12 cellular contexts compared by ENCODE assay signal in the genomic region with DNA sequence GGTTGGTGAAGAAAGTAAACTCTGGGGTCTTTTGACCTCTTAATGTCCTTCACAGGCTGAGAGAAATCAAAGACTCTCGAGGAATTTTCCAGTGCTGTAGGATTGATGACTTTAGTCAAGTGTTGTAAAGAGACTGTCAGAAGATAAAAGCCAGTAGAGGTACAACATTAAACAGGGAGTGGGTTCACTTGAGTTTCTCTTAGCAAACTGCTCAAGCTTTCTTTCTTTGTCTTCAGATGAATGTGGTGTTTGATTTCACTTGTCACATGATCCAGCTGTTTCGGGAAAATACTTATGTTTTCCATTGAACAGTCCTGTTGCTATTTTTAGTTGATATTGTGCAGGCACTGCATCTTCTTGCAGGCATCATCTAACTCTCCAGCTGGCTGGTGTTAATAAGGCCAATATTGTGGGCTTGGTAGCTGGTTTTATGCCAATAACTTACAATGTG. TPM values are rescaled to one million over a fixed set of nuclear protein-coding genes. Genes with fewer than 3 reads are reported as not detected.
A peak's percentile ranks its signal among the peaks of the same experiment; 100 is the strongest.
DNase-seq lines count a peak whose midpoint lies in the region; ATAC-seq, FAIRE-seq and TF ChIP-seq lines count a peak whose summit lies in the region.
"Had no signal": no experiment of that assay in that cellular context is flagged by ENCODE, and none has a peak within 500 bp of the region (broad histone marks: within the 10 kb centered on the region; RNA-seq: fewer than 3 reads in every experiment).

No MANE protein-coding gene starts in this region.

- no peaks in the 10 kb centered on the region for H3K79me2 ChIP-seq in GM23338 (replicated peaks; ENCODE audit: insufficient read depth)

- intact Hi-C loops in colonic mucosa (cut with DNase I): no loop called here
- intact Hi-C loops in pancreas (cut with DNase I): no loop called here
- intact Hi-C loops in dorsolateral prefrontal cortex (cut with DNase I): no loop called here

- peak; percentile 63 for FAIRE-seq in pancreas (lab: Jason Lieb, UNC)

- no peaks in the 10 kb centered on the region for H3K36me3 ChIP-seq in GM23338 (ENCODE audit: insufficient read depth)
- H3K36me3 ChIP-seq in colonic mucosa: no peaks in the 10 kb centered on the region
- H3K36me3 ChIP-seq in pancreas: no peaks in the 10 kb centered on the region

- DNase-seq in GM23338 (ENCODE audit: low spot score) (peak; percentile 20), NCI-H2107 treated with DMSO at 0.1 percent for 48 hours (lab: John Stamatoyannopoulos, UW; ENCODE audit: unreplicated experiment) (peak; percentile 79), colonic mucosa (no peak), pancreas (no peak), immature natural killer cell (no peak), dorsolateral prefrontal cortex (no peak)
- DNase-seq: activated T-cell treated with anti-CD3 and anti-CD28 coated beads, Interleukin-2, amount 50 U/mL, for 24 hours; GDM1; NK-92 treated with Interleukin-12 subunit alpha and Interleukin-12 subunit beta, amount 100 ng/mL, for 24 hours had no signal

- H3K27me3 ChIP-seq in GM23338 (ENCODE audit: insufficient read depth) (no peaks in the 10 kb centered on the region), colonic mucosa (no peaks in the 10 kb centered on the region), pancreas (no peaks in the 10 kb centered on the region), dorsolateral prefrontal cortex (no peaks in the 10 kb centered on the region)

- WGBS in pancreas, 2 donors: 15 to 22% methylated on average over 2 of the region's 2 CpGs

- H3F3A ChIP-seq in GM23338 (replicated peaks; ENCODE audit: low read depth): no peaks in the 10 kb centered on the region

- no peak overlapping the region for H3K4me3 Mint-ChIP-seq in GM23338
- no peak overlapping the region for H3K4me3 Mint-ChIP-seq in immature natural killer cell
- H3K4me3 Mint-ChIP-seq: activated T-cell treated with anti-CD3 and anti-CD28 coated beads, Interleukin-2, amount 50 U/mL, for 24 hours had no signal

- H3K4me2 ChIP-seq in GM23338: no peak overlapping the region

- H2AFZ ChIP-seq in GM23338: peak overlapping the region; percentile 65; the same call in 1 of the 2 replicates

- no peaks in the 10 kb centered on the region for H3K4me1 ChIP-seq in GM23338 (ENCODE audit: insufficient read depth)
- peaks cover 14% of the 10 kb centered on the region for H3K4me1 ChIP-seq in colonic mucosa
- peaks cover 8 to 33% (median 11%) of the 10 kb centered on the region in 3 donors for H3K4me1 ChIP-seq in pancreas

- H3K27ac Mint-ChIP-seq in GM23338: no peak overlapping the region
- no peak overlapping the region for H3K27ac Mint-ChIP-seq in immature natural killer cell
- H3K27ac Mint-ChIP-seq: activated T-cell treated with anti-CD3 and anti-CD28 coated beads, Interleukin-2, amount 50 U/mL, for 24 hours had no signal

- H3K9me2 ChIP-seq in GM23338 (ENCODE audit: insufficient read depth): no peaks in the 10 kb centered on the region

- no peak overlapping the region for H3K27ac ChIP-seq in GM23338 (ENCODE audit: low read depth)
- peak overlapping the region; percentile 46 for H3K27ac ChIP-seq in colonic mucosa
- peak overlapping the region in 1 of 4 donors; percentile 4 for H3K27ac ChIP-seq in pancreas
- peak overlapping the region in 1 of 59 donors; percentile 23 for H3K27ac ChIP-seq in dorsolateral prefrontal cortex

- TF ChIP-seq CTCF in GM23338 (conservative IDR thresholded peaks at IDR 0.05; ENCODE audit: low read depth in 2 of 2) (no peak), colonic mucosa (IDR thresholded peaks at IDR 0.05) (no peak), pancreas (IDR thresholded peaks at IDR 0.05) (no peak), dorsolateral prefrontal cortex (IDR thresholded peaks at IDR 0.05 in 54 of 56, conservative IDR thresholded peaks at IDR 0.05 in 2 of 56; ENCODE audit: low read depth in 1 of 56, partially characterized antibody in 56 of 56) (no peak)

- H3K36me3 Mint-ChIP-seq in GM23338 (ENCODE audit: low read depth) (no peaks in the 10 kb centered on the region), immature natural killer cell (no peaks in the 10 kb centered on the region)

- ATAC-seq in GM23338 (no peak), pancreas (peak in 2 of 4 donors; percentile 46 to 54), GM21723 (IDR thresholded peaks at IDR 0.05; ENCODE audit: unreplicated experiment) (no peak)

- no peak overlapping the region for H3K9ac ChIP-seq in colonic mucosa (ENCODE audit: low read depth in 2 of 2, low read length in 2 of 2)

- H3K27me3 Mint-ChIP-seq in GM23338 (ENCODE audit: insufficient read depth, low read depth, poor library complexity) (no peaks in the 10 kb centered on the region), immature natural killer cell (ENCODE audit: low read depth in 3 of 3) (peaks cover 0 to 3% (median 0%) of the 10 kb centered on the region in 3 donors)
- H3K27me3 Mint-ChIP-seq: activated T-cell treated with anti-CD3 and anti-CD28 coated beads, Interleukin-2, amount 50 U/mL, for 24 hours had no signal

- no peak overlapping the region for H3K4me3 ChIP-seq in GM23338
- no peak overlapping the region for H3K4me3 ChIP-seq in colonic mucosa
- H3K4me3 ChIP-seq in pancreas: no peak overlapping the region
- no peak overlapping the region for H3K4me3 ChIP-seq in dorsolateral prefrontal cortex

- H3K4me1 Mint-ChIP-seq in GM23338 (peaks cover 7% of the 10 kb centered on the region; the same call in 2 of the 3 replicates), immature natural killer cell (peaks cover 41 to 52% of the 10 kb centered on the region in 2 donors)

- H3K9me3 ChIP-seq in colonic mucosa (no peaks in the 10 kb centered on the region), pancreas (no peaks in the 10 kb centered on the region)

- H3K9me3 Mint-ChIP-seq in GM23338 (no peaks in the 10 kb centered on the region), immature natural killer cell (no peaks in the 10 kb centered on the region)
- H3K9me3 Mint-ChIP-seq: activated T-cell treated with anti-CD3 and anti-CD28 coated beads, Interleukin-2, amount 50 U/mL, for 24 hours had no signal

- no peaks in the 10 kb centered on the region for H4K20me1 ChIP-seq in GM23338 (replicated peaks; ENCODE audit: insufficient read depth)

TF ChIP-seq in GM23338, 12 proteins besides CTCF, POLR2A, EP300 and RAD21 (continues in another document):
- TF ChIP-seq REST (IDR thresholded peaks at IDR 0.05; ENCODE audit: unreplicated experiment) (no peak), ETS1 (IDR thresholded peaks at IDR 0.05) (no peak)

RNA-seq across cellular contexts. Expression of gene XCL2, which starts 45.6 kb away (rescaled TPM):
- not detected in 2 replicates for total RNA-seq in GM23338 (2014; rRNA removed; shearing (Covaris generic))
- not detected in 2 replicates for polyA plus RNA-seq in GM23338 (2016; fragmentation: Nextera tagmentation; extraction: Ambion mirVana)
- total RNA-seq in colonic mucosa: not detected
- total RNA-seq in pancreas: under 1 TPM in 1 of 6 donors, not detected in 5; 0.52 TPM
- polyA plus RNA-seq in pancreas: under 1 TPM in 1 of 2 donors, not detected in 1; 0.23 TPM
- polyA plus RNA-seq in immature natural killer cell: 1,000 to 10,000 TPM in 1 of 3 donors, 100 to 1,000 TPM in 2; 537 to 1,283 (median 719) TPM
- total RNA-seq in dorsolateral prefrontal cortex: under 1 TPM in 1 of 120 experiments, not detected in 119; 0.90 TPM
- total RNA-seq: dermis microvascular lymphatic vessel endothelial cell, osteoblast had no signal

Comparison
In these comparisons a context has a peak if more than half of its experiments do, and no peak if none do; other contexts are left out.
1. DNase-seq: peak in GM23338 (single experiment) and NCI-H2107 treated with DMSO at 0.1 percent for 48 hours (single experiment); none in colonic mucosa (single experiment), pancreas (0 of 6), immature natural killer cell (0 of 3) and dorsolateral prefrontal cortex (0 of 10).